Comparison of ENCODE assay signal across 10 cellular contexts in genomic region chr11:83682645-83682973, GRCh38.
DNase-seq lines count a peak whose midpoint lies in the region; ATAC-seq and TF ChIP-seq lines count a peak whose summit lies in the region.
"Had no signal": no experiment of that assay in that cellular context is flagged by ENCODE, and none has a peak within 500 bp of the region (broad histone marks: within the 10 kb centered on the region; RNA-seq: fewer than 3 reads in every experiment).

No MANE protein-coding gene starts in this region.

- H3K4ac ChIP-seq in mesenchymal stem cell (ENCODE audit: low read depth in 1 of 2, low read length in 2 of 2), result no peak overlapping the region

- H2BK5ac ChIP-seq in mesenchymal stem cell (ENCODE audit: low read depth, low read length, poor library complexity, severe bottlenecking), result no peak overlapping the region

- H3K4me1 ChIP-seq in DOHH2 (ENCODE audit: control insufficient read depth, low read length) (peaks cover 59% of the 10 kb centered on the region), mesenchymal stem cell (ENCODE audit: control insufficient read depth, insufficient read depth, low read depth, low read length) (no peaks in the 10 kb centered on the region)

- H3K27me3 ChIP-seq in DOHH2 (ENCODE audit: control insufficient read depth, low read length) (no peaks in the 10 kb centered on the region), MG63 (peaks cover 13% of the 10 kb centered on the region), mesenchymal stem cell (ENCODE audit: control insufficient read depth in 1 of 2, insufficient read depth in 1 of 2, low read length in 2 of 2) (peaks cover 0 to 31% of the 10 kb centered on the region in 2 experiments)

- H2AK5ac ChIP-seq in mesenchymal stem cell (ENCODE audit: low read length, severe bottlenecking), result no peak overlapping the region

- no peaks in the 10 kb centered on the region for H3K36me3 ChIP-seq in DOHH2 (ENCODE audit: control insufficient read depth, low read length)
- no peaks in the 10 kb centered on the region for H3K36me3 ChIP-seq in MG63
- H3K36me3 ChIP-seq in mesenchymal stem cell (ENCODE audit: control insufficient read depth in 1 of 2, insufficient read depth in 2 of 2, low read depth in 1 of 2, low read length in 2 of 2), result no peaks in the 10 kb centered on the region

- no peak overlapping the region for H4K8ac ChIP-seq in mesenchymal stem cell (ENCODE audit: low read length)

- no peak overlapping the region for H2AFZ ChIP-seq in mesenchymal stem cell (ENCODE audit: low read depth, low read length)

- H3K9me3 ChIP-seq in DOHH2 (ENCODE audit: control insufficient read depth, insufficient read depth, low read length) (no peaks in the 10 kb centered on the region), MG63 (no peaks in the 10 kb centered on the region), mesenchymal stem cell (ENCODE audit: control insufficient read depth, low read length) (no peaks in the 10 kb centered on the region)

- no peak for DNase-seq in MG63
- DNase-seq in NCI-H524 (lab: John Stamatoyannopoulos, UW), result no peak
- no peak for DNase-seq in stimulated activated CD4-positive, alpha-beta T cell treated with anti-CD3 and anti-CD28 coated beads, Interleukin-1b, Interleukin-23, amount 100 ng/mL, for 48 hours
- no peak for DNase-seq in mesenchymal stem cell
- DNase-seq: activated T-cell treated with anti-CD3 and anti-CD28 coated beads, Interleukin-2, amount 50 U/mL, for 48 hours; NK-92 treated with Interleukin-12 subunit alpha and Interleukin-12 subunit beta, amount 100 ng/mL, for 24 hours had no signal

- H3K4me2 ChIP-seq in DOHH2 (ENCODE audit: low read length), result peak overlapping the region; percentile 66
- H3K4me2 ChIP-seq in mesenchymal stem cell (ENCODE audit: low read length, poor library complexity, severe bottlenecking), result no peak overlapping the region

- H2BK120ac ChIP-seq in mesenchymal stem cell (ENCODE audit: low read depth, low read length), result no peak overlapping the region

- no peak for TF ChIP-seq CTCF in DOHH2 (IDR thresholded peaks at IDR 0.05; ENCODE audit: low read depth, low read length, poor library complexity, severe bottlenecking)

- H3K23ac ChIP-seq in mesenchymal stem cell (ENCODE audit: low read length in 2 of 2), result no peak overlapping the region

- no peaks in the 10 kb centered on the region for H4K20me1 ChIP-seq in DOHH2 (ENCODE audit: control insufficient read depth, insufficient read depth, low read depth, low read length)

- H2BK12ac ChIP-seq in mesenchymal stem cell (ENCODE audit: low read length in 2 of 2), result no peak overlapping the region

- H3K79me1 ChIP-seq in mesenchymal stem cell (replicated peaks; ENCODE audit: low read length, poor library complexity, severe bottlenecking), result no peaks in the 10 kb centered on the region

- no peak overlapping the region for H4K91ac ChIP-seq in mesenchymal stem cell (ENCODE audit: low read length)

- H2BK15ac ChIP-seq in mesenchymal stem cell (ENCODE audit: low read depth, poor library complexity, severe bottlenecking), result no peak overlapping the region

- H3F3A ChIP-seq in DOHH2 (ENCODE audit: control insufficient read depth, insufficient read depth), result peaks cover 9% of the 10 kb centered on the region

- no peak overlapping the region for H3K18ac ChIP-seq in mesenchymal stem cell (ENCODE audit: low read depth in 1 of 2, low read length in 2 of 2)

- H3K27ac ChIP-seq in DOHH2 (ENCODE audit: low read depth, low read length), result peak overlapping the region; percentile 75
- H3K27ac ChIP-seq in mesenchymal stem cell (ENCODE audit: low read length, poor library complexity, severe bottlenecking), result no peak overlapping the region

- H3K9ac ChIP-seq in mesenchymal stem cell (ENCODE audit: low read length), result no peak overlapping the region

- H3K4me3 ChIP-seq in DOHH2 (ENCODE audit: low read length), result peak overlapping the region; percentile 75
- H3K4me3 ChIP-seq in MG63, result no peak overlapping the region
- no peak overlapping the region for H3K4me3 ChIP-seq in mesenchymal stem cell (ENCODE audit: insufficient read depth in 1 of 2, low read depth in 1 of 2, low read length in 2 of 2)

- no peak overlapping the region for H3K14ac ChIP-seq in mesenchymal stem cell (ENCODE audit: low read length in 2 of 2)

- H3K9me2 ChIP-seq in DOHH2 (replicated peaks; ENCODE audit: control insufficient read depth, low read length), result no peaks in the 10 kb centered on the region

- ATAC-seq in GM19351 (IDR thresholded peaks at IDR 0.05; ENCODE audit: unreplicated experiment) (peak; percentile 94), HG02852 (IDR thresholded peaks at IDR 0.05; ENCODE audit: unreplicated experiment) (peak; percentile 91), HG03575 (IDR thresholded peaks at IDR 0.05; ENCODE audit: extremely low read depth, insufficient number of reproducible peaks, low FRiP score, unreplicated experiment) (peak; percentile 100)

- peaks cover 43% of the 10 kb centered on the region for H3K79me2 ChIP-seq in DOHH2 (ENCODE audit: control insufficient read depth, low read length)
